In genomic region chr20:43477634-43478033, GRCh38 we compare ENCODE assay signal across 33 cellular contexts.
"Had no signal": no experiment of that assay in that cellular context is flagged by ENCODE, and none has a peak within 500 bp of the region (broad histone marks: within the 10 kb centered on the region; RNA-seq: fewer than 3 reads in every experiment).

No MANE protein-coding gene starts in this region.

- H3K36me3 ChIP-seq: brain microvascular endothelial cell, breast epithelium had no signal

- H3K27me3 ChIP-seq: adrenal gland, body of pancreas, brain microvascular endothelial cell, breast epithelium had no signal

- H3K4me3 ChIP-seq: adrenal gland, body of pancreas, breast epithelium had no signal

- FAIRE-seq: astrocyte, TTC549 had no signal

- H3K9me3 ChIP-seq: adrenal gland, body of pancreas had no signal

- ATAC-seq: activated CD8-positive, alpha-beta T cell treated with anti-CD3 and anti-CD28 coated beads for 36 hours; activated naive CD4-positive, alpha-beta T cell treated with anti-CD3 and anti-CD28 coated beads, Interleukin-2, amount 50 U/mL, for 72 hours; activated T-cell treated with anti-CD3 and anti-CD28 coated beads, Interleukin-2, amount 50 U/mL, for 4 hours; activated T-cell treated with anti-CD3 and anti-CD28 coated beads, Interleukin-2, amount 50 U/mL, for 72 hours; activated T-helper 17 cell treated with anti-CD3 and anti-CD28 coated beads, Interleukin-2, amount 50 U/mL, for 72 hours; body of pancreas had no signal

- DNase-seq: activated B cell treated with CpG ODN at 0.5 μM for 24 hours; activated CD4-positive, alpha-beta memory T cell treated with anti-CD3 and anti-CD28 coated beads for 36 hours; activated CD4-positive, alpha-beta T cell treated with anti-CD3 and anti-CD28 coated beads for 4 hours; activated CD4-positive, alpha-beta T cell treated with anti-CD3 and anti-CD28 coated beads, Interleukin-2, amount 10 ng/mL, durations not matched to agents 24 days and 14 days; activated CD4-positive, alpha-beta T cell treated with anti-CD3 and anti-CD28 coated beads, Interleukin-2, amount 50 U/mL, for 1 hour; activated CD4-positive, alpha-beta T cell treated with anti-CD3 and anti-CD28 coated beads, Interleukin-2, amount 50 U/mL, for 4 hours; activated CD4-positive, CD25-positive, alpha-beta regulatory T cell treated with anti-CD3 and anti-CD28 coated beads, Interleukin-2, amount 50 U/mL, for 72 hours; activated CD8-positive, alpha-beta memory T cell treated with anti-CD3 and anti-CD28 coated beads, Interleukin-2, amount 50 U/mL, for 4 hours; activated CD8-positive, alpha-beta T cell treated with anti-CD3 and anti-CD28 coated beads for 36 hours; activated effector memory CD4-positive, alpha-beta T cell treated with anti-CD3 and anti-CD28 coated beads, Interleukin-2, amount 50 U/mL, for 16 hours; activated gamma-delta T cell treated with Interleukin-2 at 50 U/mL for 16 hours; activated naive CD4-positive, alpha-beta T cell; activated naive CD4-positive, alpha-beta T cell treated with anti-CD3 and anti-CD28 coated beads for 36 hours; activated naive CD4-positive, alpha-beta T cell treated with anti-CD3 and anti-CD28 coated beads, Interleukin-2, amount 50 U/mL, for 16 hours; activated naive CD8-positive, alpha-beta T cell treated with anti-CD3 and anti-CD28 coated beads for 36 hours; activated T-cell treated with anti-CD3 and anti-CD28 coated beads for 4 hours; activated T-cell treated with anti-CD3 and anti-CD28 coated beads, Interleukin-2, amount 50 U/mL, for 1 hour; activated T-cell treated with anti-CD3 and anti-CD28 coated beads, Interleukin-2, amount 50 U/mL, for 4 hours; activated T-cell treated with anti-CD3 and anti-CD28 coated beads, Interleukin-2, amount 50 U/mL, for 72 hours; adrenal gland; amniotic stem cell; aorta; body of pancreas; brain microvascular endothelial cell; central memory CD4-positive, alpha-beta T cell; T-helper 2 cell; T-helper 9 cell had no signal

- H3K4me1 ChIP-seq: body of pancreas, breast epithelium had no signal

- H3K27ac ChIP-seq: adrenal gland, body of pancreas, brain microvascular endothelial cell, breast epithelium, VCaP had no signal
